13 cellular contexts compared by ENCODE assay signal in the genomic region with DNA sequence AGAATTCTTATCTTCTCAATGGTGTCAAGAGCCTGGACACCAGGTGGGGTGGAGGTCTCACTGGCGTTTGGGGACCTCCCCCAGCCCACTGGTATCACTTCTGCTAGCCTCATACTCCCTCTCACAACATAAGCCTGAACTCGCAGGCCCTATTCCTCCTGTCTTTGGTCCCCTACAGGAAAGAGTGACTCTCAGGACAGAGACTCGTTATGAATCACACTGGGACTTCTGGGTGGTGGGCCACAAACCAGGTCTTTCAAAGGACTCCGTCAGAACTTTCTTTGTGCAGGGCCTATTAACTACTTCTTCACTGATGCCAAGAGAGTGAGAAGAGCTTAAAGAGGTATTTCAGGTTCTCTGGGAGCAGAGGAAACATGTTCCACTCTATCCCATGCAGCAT.
DNase-seq lines count a peak whose midpoint lies in the region; ATAC-seq and TF ChIP-seq lines count a peak whose summit lies in the region.
"Had no signal": no experiment of that assay in that cellular context is flagged by ENCODE, and none has a peak within 500 bp of the region (broad histone marks: within the 10 kb centered on the region; RNA-seq: fewer than 3 reads in every experiment).

No MANE protein-coding gene starts in this region.

- H3K36me3 Mint-ChIP-seq in GM23338 (ENCODE audit: low read depth) (no peaks in the 10 kb centered on the region), WTC11 (no peaks in the 10 kb centered on the region)
- H3K36me3 Mint-ChIP-seq: CD4-positive, CD25-positive, alpha-beta regulatory T cell had no signal

- H3K4me1 ChIP-seq in GM23338 (ENCODE audit: insufficient read depth) (peaks cover 57% of the 10 kb centered on the region), iPS-18a (ENCODE audit: control insufficient read depth, low read depth, low read length) (peaks cover 56% of the 10 kb centered on the region), mesendoderm (ENCODE audit: control insufficient read depth, low read depth, low read length) (peaks cover 20% of the 10 kb centered on the region)

- no peaks in the 10 kb centered on the region for H3K79me1 ChIP-seq in mesendoderm (ENCODE audit: low read length)

- H4K5ac ChIP-seq in mesendoderm (ENCODE audit: low read length), result no peak overlapping the region

- H3K27ac ChIP-seq in GM23338 (ENCODE audit: low read depth) (peak overlapping the region; percentile 83), iPS-18a (ENCODE audit: low read length) (no peak overlapping the region), mesendoderm (ENCODE audit: low read depth, low read length) (no peak overlapping the region)
- H3K27ac ChIP-seq: BLaER1 treated with 17β-estradiol and CSF1 and Interleukin-3, amounts not matched to agents 10 nM and 100 nM had no signal

- H3K18ac ChIP-seq in mesendoderm (ENCODE audit: low read length), result no peak overlapping the region

- H3K9me3 ChIP-seq in iPS-18a (ENCODE audit: control insufficient read depth, low read depth, low read length), result no peaks in the 10 kb centered on the region
- H3K9me3 ChIP-seq: BLaER1 treated with 17β-estradiol and CSF1 and Interleukin-3, amounts not matched to agents 10 nM and 100 nM had no signal

- H3K27ac Mint-ChIP-seq in GM23338, result peak overlapping the region; percentile 76
- peak overlapping the region; percentile 72 for H3K27ac Mint-ChIP-seq in WTC11
- H3K27ac Mint-ChIP-seq: CD4-positive, CD25-positive, alpha-beta regulatory T cell had no signal

- H3K4me3 ChIP-seq in GM23338, result peak overlapping the region; percentile 10; the same call in 1 of the 2 replicates
- H3K4me3 ChIP-seq in iPS-18a (ENCODE audit: low read length), result peak overlapping the region; percentile 28
- H3K4me3 ChIP-seq in mesendoderm (ENCODE audit: low read length), result no peak overlapping the region
- H3K4me3 ChIP-seq: BLaER1 treated with 17β-estradiol and CSF1 and Interleukin-3, amounts not matched to agents 10 nM and 100 nM had no signal

- H3K9ac ChIP-seq in iPS-18a (ENCODE audit: low read length) (no peak overlapping the region), mesendoderm (ENCODE audit: low read length) (no peak overlapping the region)
- H3K9ac ChIP-seq: BLaER1 treated with 17β-estradiol and CSF1 and Interleukin-3, amounts not matched to agents 10 nM and 100 nM had no signal

- no peaks in the 10 kb centered on the region for H3K27me3 ChIP-seq in GM23338 (ENCODE audit: insufficient read depth)
- no peaks in the 10 kb centered on the region for H3K27me3 ChIP-seq in iPS-18a (ENCODE audit: control insufficient read depth, insufficient read depth, low read length)
- H3K27me3 ChIP-seq in mesendoderm (ENCODE audit: insufficient read depth, low read length, poor library complexity), result no peaks in the 10 kb centered on the region
- H3K27me3 ChIP-seq: BLaER1 treated with 17β-estradiol and CSF1 and Interleukin-3, amounts not matched to agents 10 nM and 100 nM had no signal

- H3K4ac ChIP-seq in mesendoderm (ENCODE audit: low read depth, low read length), result no peak overlapping the region

- peaks cover 9% of the 10 kb centered on the region; the same call in 1 of the 2 replicates for H3F3A ChIP-seq in GM23338 (replicated peaks; ENCODE audit: low read depth)

- no peak overlapping the region for H2AFZ ChIP-seq in GM23338

- H2BK120ac ChIP-seq in mesendoderm (ENCODE audit: low read depth, low read length), result no peak overlapping the region

- H2BK5ac ChIP-seq in mesendoderm (ENCODE audit: low read length), result no peak overlapping the region

- H2AK5ac ChIP-seq in mesendoderm (ENCODE audit: low read length), result no peak overlapping the region

- CTCF ChIA-PET in WTC11 (lab: Charles Lee), result interaction anchor here (1.2 to 5.4 kb wide), 5 partner anchors 11 to 139 kb away, joined by 3 to 84 read pairs (median 20); no protein-coding TSS in a partner anchor

- H3K36me3 ChIP-seq in GM23338 (ENCODE audit: insufficient read depth), result no peaks in the 10 kb centered on the region
- H3K36me3 ChIP-seq in iPS-18a (ENCODE audit: control insufficient read depth, low read depth, low read length), result no peaks in the 10 kb centered on the region
- H3K36me3 ChIP-seq in mesendoderm (ENCODE audit: control insufficient read depth, insufficient read depth, low read length), result no peaks in the 10 kb centered on the region
- H3K36me3 ChIP-seq: BLaER1 treated with 17β-estradiol and CSF1 and Interleukin-3, amounts not matched to agents 10 nM and 100 nM had no signal

- H3K56ac ChIP-seq in mesendoderm (ENCODE audit: low read length), result no peak overlapping the region

- peak overlapping the region; percentile 36; the same call in 1 of the 3 replicates for H3K4me3 Mint-ChIP-seq in GM23338
- peak overlapping the region; percentile 3; the same call in 1 of the 2 replicates for H3K4me3 Mint-ChIP-seq in WTC11
- H3K4me3 Mint-ChIP-seq: CD4-positive, CD25-positive, alpha-beta regulatory T cell had no signal

- peaks cover 6% of the 10 kb centered on the region for H3K27me3 Mint-ChIP-seq in GM23338 (ENCODE audit: insufficient read depth, low read depth, poor library complexity)
- H3K27me3 Mint-ChIP-seq in WTC11 (ENCODE audit: low read depth), result no peaks in the 10 kb centered on the region

- no peak overlapping the region for H4K8ac ChIP-seq in mesendoderm (ENCODE audit: low read depth, low read length)

- no peak overlapping the region for H2BK15ac ChIP-seq in mesendoderm (replicated peaks; ENCODE audit: low read depth)

- TF ChIP-seq CTCF in GM23338 (conservative IDR thresholded peaks at IDR 0.05; ENCODE audit: low read depth in 2 of 2) (no peak), WTC11 (IDR thresholded peaks at IDR 0.05) (no peak)

- no peaks in the 10 kb centered on the region for H3K79me2 ChIP-seq in GM23338 (replicated peaks; ENCODE audit: insufficient read depth)
- no peaks in the 10 kb centered on the region for H3K79me2 ChIP-seq in mesendoderm (ENCODE audit: control insufficient read depth, insufficient read depth, low read length)

- WGBS in mesendoderm (ENCODE audit: extremely low coverage, insufficient coverage, low lambda C conversion rate), result no CpG with 5 or more reads among the region's 4 CpGs

- POLR2A ChIA-PET in WTC11 (lab: Charles Lee), result interaction anchor here (0.5 to 1.0 kb wide), 2 partner anchors 12 to 90 kb away, joined by 4 read pairs; no protein-coding TSS in a partner anchor

- H3K9me3 Mint-ChIP-seq in GM23338 (no peaks in the 10 kb centered on the region), WTC11 (no peaks in the 10 kb centered on the region)

- H4K20me1 ChIP-seq in GM23338 (replicated peaks; ENCODE audit: insufficient read depth), result no peaks in the 10 kb centered on the region
- H4K20me1 ChIP-seq: BLaER1 treated with 17β-estradiol and CSF1 and Interleukin-3, amounts not matched to agents 10 nM and 100 nM had no signal

- H3K4me1 Mint-ChIP-seq in GM23338 (peaks cover 67% of the 10 kb centered on the region), WTC11 (peaks cover 69% of the 10 kb centered on the region)
- H3K4me1 Mint-ChIP-seq: CD4-positive, CD25-positive, alpha-beta regulatory T cell had no signal

- H3K23ac ChIP-seq in mesendoderm (ENCODE audit: low read length), result no peak overlapping the region

- ATAC-seq in GM23338 (no peak), WTC11 (no peak), GM19023 (IDR thresholded peaks at IDR 0.05; ENCODE audit: unreplicated experiment) (no peak)

- H3K9me2 ChIP-seq in GM23338 (ENCODE audit: insufficient read depth), result peaks cover 8% of the 10 kb centered on the region; the same call in 1 of the 2 replicates

- H3K4me2 ChIP-seq in GM23338 (peak overlapping the region; percentile 54), mesendoderm (ENCODE audit: low read length) (no peak overlapping the region)
- H3K4me2 ChIP-seq: BLaER1 treated with 17β-estradiol and CSF1 and Interleukin-3, amounts not matched to agents 10 nM and 100 nM had no signal

- DNase-seq in GM23338 (ENCODE audit: low spot score) (no peak), HT1080 (ENCODE audit: low read depth) (peak; percentile 63), WTC11 (ENCODE audit: low spot score) (no peak), mesendoderm (no peak), DMS153 treated with DMSO at 0.1 percent for 48 hours (lab: John Stamatoyannopoulos, UW; ENCODE audit: unreplicated experiment) (no peak)
- DNase-seq in activated CD4-positive, CD25-positive, alpha-beta regulatory T cell treated with anti-CD3 and anti-CD28 coated beads, Interleukin-2, amount 50 U/mL, for 72 hours, result no peak
- DNase-seq: ACHN; CD4-positive, CD25-positive, alpha-beta regulatory T cell; DMS79 treated with DMSO at 0.1 percent for 48 hours; EL had no signal

TF ChIP-seq in GM23338, 12 proteins besides CTCF, POLR2A, EP300 and RAD21 (continues in another document):
- no peak for TF ChIP-seq STAT1 (IDR thresholded peaks at IDR 0.05; ENCODE audit: unreplicated experiment)

TF ChIP-seq in WTC11, 78 proteins besides CTCF, POLR2A, EP300 and RAD21 (continues in another document):
- no peak for TF ChIP-seq FOXP4 (CRISPR knock-in tag; IDR thresholded peaks at IDR 0.05)
- TF ChIP-seq ZNF232 (CRISPR knock-in tag; IDR thresholded peaks at IDR 0.05), result no peak
- TF ChIP-seq GABPB1 (CRISPR knock-in tag; IDR thresholded peaks at IDR 0.05), result no peak
- TF ChIP-seq NFYB (CRISPR knock-in tag; conservative IDR thresholded peaks at IDR 0.05; ENCODE audit: low read depth), result no peak
- TF ChIP-seq, protein P1, sequence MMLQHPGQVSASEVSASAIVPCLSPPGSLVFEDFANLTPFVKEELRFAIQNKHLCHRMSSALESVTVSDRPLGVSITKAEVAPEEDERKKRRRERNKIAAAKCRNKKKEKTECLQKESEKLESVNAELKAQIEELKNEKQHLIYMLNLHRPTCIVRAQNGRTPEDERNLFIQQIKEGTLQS (CRISPR knock-in tag; conservative IDR thresholded peaks at IDR 0.05), result no peak
- TF ChIP-seq ZNF423 (CRISPR knock-in tag; IDR thresholded peaks at IDR 0.05), result no peak
